Comparison of ENCODE assay signal across 8 cellular contexts in the genomic region with DNA sequence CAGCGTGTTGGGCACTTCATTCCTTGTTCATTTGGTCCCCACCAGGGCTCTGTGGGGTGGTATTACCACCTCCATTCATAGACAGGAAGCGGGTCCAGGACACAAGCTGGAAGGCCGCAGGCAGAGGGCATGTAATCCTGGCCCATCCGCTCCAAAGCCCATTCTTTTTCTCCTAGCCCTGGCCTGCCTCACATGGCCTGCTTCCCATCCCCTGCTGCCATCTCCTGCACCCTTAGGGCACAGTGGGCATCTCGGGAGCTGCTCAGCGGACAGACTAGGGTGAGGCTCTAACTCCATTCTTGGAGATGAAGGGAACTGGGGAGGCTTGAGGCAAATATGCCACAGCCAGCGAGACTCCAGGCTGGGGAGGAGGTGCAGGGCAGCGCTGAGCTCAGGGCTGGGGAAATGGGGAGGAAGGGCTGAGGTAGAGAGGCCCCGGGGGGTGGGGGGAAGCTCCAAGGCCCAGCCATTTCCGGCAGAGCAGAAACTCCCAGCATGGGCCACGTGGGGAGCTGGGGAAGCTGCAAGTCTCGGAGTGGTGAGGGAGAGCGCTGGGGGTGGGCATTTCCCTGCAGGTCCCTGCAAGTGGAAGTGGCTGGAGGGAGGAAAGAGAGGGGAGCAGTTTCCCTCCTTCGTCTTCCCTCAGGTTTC. TPM values are rescaled to one million over a fixed set of nuclear protein-coding genes. Genes with fewer than 3 reads are reported as not detected.
DNase-seq lines count a peak whose midpoint lies in the region; ATAC-seq lines count a peak whose summit lies in the region.

No MANE protein-coding gene starts in this region.

- H3K9me3 Mint-ChIP-seq in activated naive CD8-positive, alpha-beta T cell (ENCODE audit: low read depth): no peaks in the 10 kb centered on the region
- no peaks in the 10 kb centered on the region for H3K9me3 Mint-ChIP-seq in naive thymus-derived CD8-positive, alpha-beta T cell

- no peaks in the 10 kb centered on the region for H3K36me3 Mint-ChIP-seq in activated naive CD8-positive, alpha-beta T cell
- no peaks in the 10 kb centered on the region for H3K36me3 Mint-ChIP-seq in naive thymus-derived CD8-positive, alpha-beta T cell

- ATAC-seq in naive thymus-derived CD8-positive, alpha-beta T cell: peak; percentile 92 to 95

- no peaks in the 10 kb centered on the region for H3K27me3 Mint-ChIP-seq in activated naive CD8-positive, alpha-beta T cell
- no peaks in the 10 kb centered on the region for H3K27me3 Mint-ChIP-seq in naive thymus-derived CD8-positive, alpha-beta T cell

- peaks cover 45% of the 10 kb centered on the region for H3K4me1 Mint-ChIP-seq in activated naive CD8-positive, alpha-beta T cell (ENCODE audit: low read depth)
- H3K4me1 Mint-ChIP-seq in naive thymus-derived CD8-positive, alpha-beta T cell: peaks cover 27 to 51% (median 47%) of the 10 kb centered on the region in 4 donors

- DNase-seq in D341Med (ENCODE audit: low spot score) (peak; percentile 23), NOMO-1 treated with dmso at 0.1 percent for 144 hours (lab: John Stamatoyannopoulos, UW; ENCODE audit: unreplicated experiment) (peak; percentile 65), NCI-H524 treated with DMSO at 0.1 percent for 48 hours (lab: John Stamatoyannopoulos, UW) (no peak), NCI-H2029 (lab: John Stamatoyannopoulos, UW) (no peak), NCI-H526 treated with DMSO at 0.1 percent for 48 hours (lab: John Stamatoyannopoulos, UW) (no peak), OCI-M1 (lab: John Stamatoyannopoulos, UW) (no peak)
- peak in 9 of 10 donors; percentile 29 to 69 (median 49) for DNase-seq in naive thymus-derived CD8-positive, alpha-beta T cell

- H3K27ac Mint-ChIP-seq in activated naive CD8-positive, alpha-beta T cell: peak overlapping the region; percentile 70
- H3K27ac Mint-ChIP-seq in naive thymus-derived CD8-positive, alpha-beta T cell: peak overlapping the region in 6 of 10 donors; percentile 40 to 86 (median 77)

- POLR2A ChIA-PET in naive thymus-derived CD8-positive, alpha-beta T cell (lab: Charles Lee): interaction anchor here (0.6 to 5.4 kb wide), 6 partner anchors 10 to 331 kb away, joined by 3 to 50 read pairs (median 4); a partner anchor contains a TSS

- H3K4me3 Mint-ChIP-seq in activated naive CD8-positive, alpha-beta T cell: peak overlapping the region; percentile 56
- peak overlapping the region in 9 of 10 donors; percentile 25 to 79 (median 64) for H3K4me3 Mint-ChIP-seq in naive thymus-derived CD8-positive, alpha-beta T cell

RNA-seq across cellular contexts. Expression of a gene that starts 14.3 kb away (rescaled TPM):
- 100 to 1,000 TPM; 283 TPM for total RNA-seq in naive thymus-derived CD8-positive, alpha-beta T cell
- 1 to 10 TPM; 3.1 to 8.7 (median 4.3) TPM for polyA plus RNA-seq in naive thymus-derived CD8-positive, alpha-beta T cell

RNA-seq across cellular contexts. Expression of a gene that starts 16.0 kb away (rescaled TPM):
- total RNA-seq in naive thymus-derived CD8-positive, alpha-beta T cell: under 1 TPM in 1 of 2 experiments, not detected in 1; 0.52 TPM
- polyA plus RNA-seq in naive thymus-derived CD8-positive, alpha-beta T cell: under 1 TPM in 1 of 3 donors, not detected in 2; 0.22 TPM

RNA-seq across cellular contexts. Expression of a gene that starts 31.5 kb away (rescaled TPM):
- total RNA-seq in naive thymus-derived CD8-positive, alpha-beta T cell: not detected
- not detected for polyA plus RNA-seq in naive thymus-derived CD8-positive, alpha-beta T cell

RNA-seq across cellular contexts. Expression of a gene that starts 56.4 kb away (rescaled TPM):
- 1 to 10 TPM; 3.2 to 3.5 TPM for total RNA-seq in naive thymus-derived CD8-positive, alpha-beta T cell
- polyA plus RNA-seq in naive thymus-derived CD8-positive, alpha-beta T cell: under 1 TPM; 0.17 to 0.63 (median 0.29) TPM

RNA-seq across cellular contexts. Expression of a gene that starts 57.9 kb away (rescaled TPM):
- total RNA-seq in naive thymus-derived CD8-positive, alpha-beta T cell: 100 to 1,000 TPM; 141 to 144 TPM
- 1 to 10 TPM; 6.1 to 9.1 (median 8.7) TPM for polyA plus RNA-seq in naive thymus-derived CD8-positive, alpha-beta T cell

Comparison
In these comparisons a context has a peak if more than half of its experiments do, and no peak if none do; other contexts are left out.
1. DNase-seq: peak in D341Med (single experiment), NOMO-1 treated with dmso at 0.1 percent for 144 hours (single experiment) and naive thymus-derived CD8-positive, alpha-beta T cell (9 of 10); none in NCI-H524 treated with DMSO at 0.1 percent for 48 hours (single experiment), NCI-H2029 (single experiment), NCI-H526 treated with DMSO at 0.1 percent for 48 hours (single experiment) and OCI-M1 (single experiment).